ENCODE assay signal across 8 cellular contexts in the genomic region with DNA sequence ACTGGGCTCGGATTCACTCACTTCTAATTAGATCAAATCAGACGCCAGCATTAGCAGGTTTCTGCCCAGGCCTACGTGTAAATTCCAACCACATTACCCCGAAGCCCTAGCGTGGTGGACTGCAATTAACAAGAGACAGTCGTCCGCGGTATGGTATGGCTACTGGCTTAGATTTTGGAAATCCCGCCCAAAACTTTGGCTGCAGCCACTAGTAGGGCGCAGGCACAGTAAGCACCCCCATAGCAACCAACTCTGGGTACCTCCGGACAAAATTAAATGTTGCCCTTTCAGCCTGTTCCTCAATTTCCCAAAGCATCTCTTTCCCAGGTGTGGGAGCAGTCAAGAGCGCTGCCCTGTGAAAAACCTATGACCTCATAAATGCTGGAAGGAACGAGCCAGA. TPM values are rescaled to one million over a fixed set of nuclear protein-coding genes. Genes with fewer than 3 reads are reported as not detected.
DNase-seq lines count a peak whose midpoint lies in the region; ATAC-seq, FAIRE-seq and TF ChIP-seq lines count a peak whose summit lies in the region.

No MANE protein-coding gene starts in this region.

- peak overlapping the region; percentile 7 to 29; a peak in 2 of 4 replicates for H3K4me3 ChIP-seq in Panc1 (ENCODE audit: low read depth in 2 of 2, low read length in 2 of 2)
- H3K4me3 ChIP-seq in esophagus (ENCODE audit: low read depth in 1 of 2, low read length in 2 of 2) = peak overlapping the region; percentile 51 to 61
- peak overlapping the region; percentile 45 to 63 (median 54) for H3K4me3 ChIP-seq in pancreas

- no peak overlapping the region for H3K27ac Mint-ChIP-seq in CD14-positive monocyte

- intact Hi-C loops in CD14-positive monocyte (cut with micrococcal nuclease) = no loop called here
- intact Hi-C loops in Panc1 (cut with micrococcal nuclease; ENCODE audit: unreplicated experiment) = no loop called here
- intact Hi-C loops in pancreas (cut with DNase I) = loop anchor here in 1 of 3 donors (10.0 kb wide), 1 partner anchor 53 kb away; no protein-coding TSS in a partner anchor

- POLR2A ChIA-PET in Panc1 (lab: Charles Lee) = no interaction called here

- peaks cover 5% of the 10 kb centered on the region; the same call in 1 of the 2 replicates for H3K9me3 ChIP-seq in Panc1 (ENCODE audit: control insufficient read depth, insufficient read depth, low read depth, low read length)
- H3K9me3 ChIP-seq in esophagus (ENCODE audit: control insufficient read depth in 2 of 2, insufficient read depth in 1 of 2, low read depth in 1 of 2, low read length in 1 of 2) = peaks cover 0 to 4% of the 10 kb centered on the region in 2 donors
- no peaks in the 10 kb centered on the region for H3K9me3 ChIP-seq in pancreas

- peaks cover 3 to 13% (median 7%) of the 10 kb centered on the region in 7 donors for H3K9me3 Mint-ChIP-seq in CD14-positive monocyte

- TF ChIP-seq CTCF in CD14-positive monocyte (IDR thresholded peaks at IDR 0.05) (no peak), Panc1 (IDR thresholded peaks at IDR 0.05) (no peak), pancreas (IDR thresholded peaks at IDR 0.05) (no peak)

- H3K27ac ChIP-seq in Panc1 (ENCODE audit: low read length) (peak overlapping the region; percentile 59), esophagus (ENCODE audit: low read depth in 2 of 2, low read length in 1 of 2) (peak overlapping the region; percentile 6 to 27), pancreas (peak overlapping the region in 3 of 4 donors; percentile 16 to 50 (median 35))

- CTCF ChIA-PET in Panc1 (lab: Charles Lee) = no interaction called here

- ATAC-seq in Panc1 (no peak), pancreas (no peak), HG02981 (IDR thresholded peaks at IDR 0.05; ENCODE audit: unreplicated experiment) (no peak), GM19467 (IDR thresholded peaks at IDR 0.05; ENCODE audit: unreplicated experiment) (no peak), left lobe of liver (no peak)

- peaks cover 3 to 6% of the 10 kb centered on the region in 2 donors for H3K36me3 Mint-ChIP-seq in CD14-positive monocyte

- H3K27me3 ChIP-seq in Panc1 (ENCODE audit: control insufficient read depth, insufficient read depth, low read length) = no peaks in the 10 kb centered on the region
- no peaks in the 10 kb centered on the region for H3K27me3 ChIP-seq in esophagus (ENCODE audit: control insufficient read depth in 1 of 2, insufficient read depth in 2 of 2, low read length in 2 of 2)
- H3K27me3 ChIP-seq in pancreas = no peaks in the 10 kb centered on the region

- in situ Hi-C loops in Panc1 (cut with HindIII; ENCODE audit: low pct_unique_long_range_greater_than_20kb, low sequenced_read_pairs) = no loop called here

- H3K4me3 Mint-ChIP-seq in CD14-positive monocyte = peak overlapping the region; percentile 56 to 72

- H3K4me1 ChIP-seq in Panc1 (ENCODE audit: control insufficient read depth, insufficient read depth, low read length) = peaks cover 30% of the 10 kb centered on the region
- H3K4me1 ChIP-seq in esophagus (ENCODE audit: control insufficient read depth in 2 of 2, insufficient read depth in 2 of 2, low read length in 1 of 2) = no peaks in the 10 kb centered on the region
- H3K4me1 ChIP-seq in pancreas = peaks cover 0 to 6% (median 3%) of the 10 kb centered on the region in 3 donors

- DNase-seq in CD14-positive monocyte (ENCODE audit: low spot score) (no peak), Panc1 (ENCODE audit: low read depth, low spot score) (no peak), pancreas (no peak), NCI-H1694 (lab: John Stamatoyannopoulos, UW) (no peak), left lobe of liver (ENCODE audit: low spot score) (no peak)

- no peak for FAIRE-seq in pancreas (lab: Jason Lieb, UNC)

- H3K4me1 Mint-ChIP-seq in CD14-positive monocyte = peaks cover 22% of the 10 kb centered on the region

- no TSS peak for BruUV-seq in Panc1 (replicated peaks; lab: Mats Ljungman, UMichigan)

- H3K36me3 ChIP-seq in Panc1 (ENCODE audit: control insufficient read depth, insufficient read depth, low read length) (no peaks in the 10 kb centered on the region), esophagus (ENCODE audit: control insufficient read depth in 2 of 2, insufficient read depth in 2 of 2, low read length in 1 of 2) (no peaks in the 10 kb centered on the region), pancreas (no peaks in the 10 kb centered on the region)

- WGBS in esophagus, 2 donors = 46 to 48% methylated on average over 13 of the region's 13 CpGs
- 57 to 61% methylated on average over 13 of the region's 13 CpGs for WGBS in pancreas, 2 donors

- H3K27me3 Mint-ChIP-seq in CD14-positive monocyte (ENCODE audit: low read depth in 3 of 3) = peaks cover 11 to 32% (median 15%) of the 10 kb centered on the region in 3 donors

RNA-seq across cellular contexts. Expression of gene RARRES1, which starts 0.7 kb away (rescaled TPM):
- polyA plus RNA-seq in CD14-positive monocyte = not detected
- 1.3 TPM for total RNA-seq in Panc1 (2021; ENCODE audit: unreplicated experiment)
- 0.46 TPM for polyA plus RNA-seq in Panc1 (2012; ENCODE audit: insufficient read length)
- polyA plus RNA-seq in esophagus = 1 to 10 TPM in 1 of 2 donors, under 1 TPM in 1; 0.96 to 3.0 TPM
- total RNA-seq in pancreas = 10 to 100 TPM in 2 of 6 donors, 1 to 10 TPM in 3, under 1 TPM in 1; 0.79 to 48.3 (median 3.9) TPM
- 1 to 10 TPM; 2.6 to 5.2 TPM for polyA plus RNA-seq in pancreas
- 1.3 TPM for total RNA-seq in left lobe of liver

RNA-seq across cellular contexts. Expression of gene LXN, which starts 59.1 kb away (rescaled TPM):
- polyA plus RNA-seq in CD14-positive monocyte = 10 to 100 TPM in 1 of 2 donors, 1 to 10 TPM in 1; 7.6 to 10.0 TPM
- 301 TPM for total RNA-seq in Panc1 (2021; ENCODE audit: unreplicated experiment)
- 312 TPM for polyA plus RNA-seq in Panc1 (2012; ENCODE audit: insufficient read length)
- 10 to 100 TPM in 1 of 2 donors, 1 to 10 TPM in 1; 7.0 to 10.5 TPM for polyA plus RNA-seq in esophagus
- total RNA-seq in pancreas = 10 to 100 TPM in 2 of 6 donors, 1 to 10 TPM in 4; 4.9 to 15.8 (median 6.5) TPM
- 10 to 100 TPM in 1 of 2 donors, 1 to 10 TPM in 1; 6.9 to 12.3 TPM for polyA plus RNA-seq in pancreas
- 0.68 TPM for total RNA-seq in left lobe of liver

Comparison
In these comparisons a context has a peak if more than half of its experiments do, and no peak if none do; other contexts are left out.
1. RNA of gene LXN, which starts 59.1 kb away (total RNA-seq): 301 TPM in Panc1 (single experiment); 4.9 to 15.8 TPM in pancreas and 0.68 TPM in left lobe of liver (single experiment); every median in the first group is over 10 times any median in the second.
2. Peak in every context shown above with its lines, with median percentiles within 50 percentile points of each other: H3K27ac ChIP-seq and H3K4me3 ChIP-seq.